ENCODE assay signal across 8 cellular contexts in the genomic region with DNA sequence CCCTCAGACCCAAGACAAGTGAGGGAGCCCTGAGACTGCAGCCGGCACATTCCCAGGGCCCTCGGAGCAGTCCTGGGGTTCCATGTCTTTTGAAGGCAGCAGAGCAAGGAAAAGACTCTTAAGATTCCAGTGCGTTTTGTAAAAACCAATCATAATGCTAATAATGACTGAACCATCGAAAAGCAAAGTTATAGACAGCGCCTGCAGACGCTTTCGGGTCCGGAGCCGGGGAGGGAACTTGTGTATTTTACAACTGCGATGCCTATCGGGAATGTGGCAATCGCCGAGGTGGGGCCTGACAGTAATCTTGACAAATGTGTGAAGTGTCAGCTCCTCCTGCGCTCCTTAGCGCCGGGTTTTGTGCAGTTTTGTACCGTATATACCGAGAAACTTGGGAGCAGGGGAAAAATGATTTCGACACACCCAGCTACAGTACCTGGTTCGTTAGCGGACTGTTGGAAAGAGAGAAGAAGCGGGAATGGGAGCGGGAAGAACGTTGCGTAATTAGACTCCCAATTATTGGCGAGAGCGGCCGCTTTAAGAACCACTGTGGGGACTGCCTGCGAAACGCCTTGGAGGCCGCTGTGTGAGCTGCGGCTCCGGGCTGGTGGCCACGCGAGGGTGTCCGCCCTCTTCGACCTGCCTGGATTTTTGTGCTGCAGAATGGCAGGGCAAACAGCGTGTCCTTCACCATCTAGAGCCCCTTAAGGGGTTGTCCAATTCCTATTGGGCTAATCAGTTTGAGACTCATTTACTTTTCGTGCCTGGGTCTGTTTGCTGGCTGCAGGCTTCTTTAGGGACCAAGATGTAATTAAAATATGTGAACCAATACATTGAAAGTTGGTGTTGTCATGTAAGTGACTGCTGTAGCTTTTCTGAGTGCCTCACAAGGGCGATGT. TPM values are rescaled to one million over a fixed set of nuclear protein-coding genes. Genes with fewer than 3 reads are reported as not detected.
A peak's percentile ranks its signal among the peaks of the same experiment; 100 is the strongest.
DNase-seq lines count a peak whose midpoint lies in the region; ATAC-seq and TF ChIP-seq lines count a peak whose summit lies in the region.

No MANE protein-coding gene starts in this region.

- TF ChIP-seq CTCF in HFFc6 (IDR thresholded peaks at IDR 0.05), result no peak; the same call in 1 of the 2 replicates

- H3K27me3 ChIP-seq in esophagus (ENCODE audit: control insufficient read depth in 1 of 2, insufficient read depth in 2 of 2, low read length in 2 of 2), result no peaks in the 10 kb centered on the region

- WGBS in esophagus, 2 donors, result 6 to 7% methylated on average over 40 of the region's 40 CpGs
- WGBS in urinary bladder, result 33% methylated on average over 40 of the region's 40 CpGs

- H3K27ac ChIP-seq in esophagus (ENCODE audit: low read depth in 2 of 2, low read length in 1 of 2) (peak overlapping the region; percentile 96), urinary bladder (ENCODE audit: low read depth) (peak overlapping the region; percentile 77)

- H3K4me3 Mint-ChIP-seq in HFFc6, result peak overlapping the region; percentile 94

- H3K9me3 ChIP-seq in esophagus (ENCODE audit: control insufficient read depth in 2 of 2, insufficient read depth in 1 of 2, low read depth in 1 of 2, low read length in 1 of 2), result no peaks in the 10 kb centered on the region

- H3K4me1 Mint-ChIP-seq in HFFc6 (ENCODE audit: low read depth), result peaks cover 34% of the 10 kb centered on the region

- H3K4me3 ChIP-seq in esophagus (ENCODE audit: low read depth in 1 of 2, low read length in 2 of 2), result peak overlapping the region; percentile 73 to 78
- H3K4me3 ChIP-seq in urinary bladder (ENCODE audit: low read depth, low read length), result peak overlapping the region; percentile 73

- H3K4me1 ChIP-seq in esophagus (ENCODE audit: control insufficient read depth in 2 of 2, insufficient read depth in 2 of 2, low read length in 1 of 2), result no peaks in the 10 kb centered on the region
- no peaks in the 10 kb centered on the region for H3K4me1 ChIP-seq in urinary bladder (ENCODE audit: insufficient read depth)

- no peak for ATAC-seq in HG03354 (IDR thresholded peaks at IDR 0.05; ENCODE audit: poor library complexity, severe bottlenecking, unreplicated experiment)

- H3K9me3 Mint-ChIP-seq in HFFc6, result no peaks in the 10 kb centered on the region

- DNase-seq in AG20443 (ENCODE audit: low spot score), result peak; percentile 87
- DNase-seq in HFFc6, result peak; percentile 64
- DNase-seq in UCSD-AML1 (lab: John Stamatoyannopoulos, UW; ENCODE audit: unreplicated experiment), result peak; percentile 38
- DNase-seq in mucosa of gallbladder (ENCODE audit: low spot score), result peak; percentile 56
- no peak for DNase-seq in NK-92 treated with Interleukin-12 subunit alpha and Interleukin-12 subunit beta, amount 100 ng/mL, for 24 hours (lab: John Stamatoyannopoulos, UW)

- peaks cover 2% of the 10 kb centered on the region for H3K36me3 Mint-ChIP-seq in HFFc6 (ENCODE audit: low read depth)

- H3K27me3 Mint-ChIP-seq in HFFc6 (ENCODE audit: insufficient read depth), result no peaks in the 10 kb centered on the region; the same call in 1 of the 2 replicates

- peak overlapping the region; percentile 89 for H3K27ac Mint-ChIP-seq in HFFc6

- H3K36me3 ChIP-seq in esophagus (ENCODE audit: control insufficient read depth in 2 of 2, insufficient read depth in 2 of 2, low read length in 1 of 2) (no peaks in the 10 kb centered on the region), urinary bladder (ENCODE audit: insufficient read depth) (no peaks in the 10 kb centered on the region)

RNA-seq across cellular contexts. Expression of a gene that starts 2.4 kb away (rescaled TPM):
- 100 to 1,000 TPM in 4 of 6 experiments, 10 to 100 TPM in 2; 93.5 to 115 (median 101) TPM for total RNA-seq in HFFc6 (2021; fragmentation: NEBNext Ultra II Directional; extraction: Animal tissue kit (Norgen Biotek cat#: 25700))
- polyA plus RNA-seq in esophagus, result 10 to 100 TPM; 24.7 to 47.4 TPM
- total RNA-seq in mucosa of gallbladder, result 221 TPM
- 42.8 TPM for total RNA-seq in urinary bladder
- 163 TPM for polyA plus RNA-seq in urinary bladder
